Comparison of ENCODE assay signal across 8 cellular contexts in the genomic region with DNA sequence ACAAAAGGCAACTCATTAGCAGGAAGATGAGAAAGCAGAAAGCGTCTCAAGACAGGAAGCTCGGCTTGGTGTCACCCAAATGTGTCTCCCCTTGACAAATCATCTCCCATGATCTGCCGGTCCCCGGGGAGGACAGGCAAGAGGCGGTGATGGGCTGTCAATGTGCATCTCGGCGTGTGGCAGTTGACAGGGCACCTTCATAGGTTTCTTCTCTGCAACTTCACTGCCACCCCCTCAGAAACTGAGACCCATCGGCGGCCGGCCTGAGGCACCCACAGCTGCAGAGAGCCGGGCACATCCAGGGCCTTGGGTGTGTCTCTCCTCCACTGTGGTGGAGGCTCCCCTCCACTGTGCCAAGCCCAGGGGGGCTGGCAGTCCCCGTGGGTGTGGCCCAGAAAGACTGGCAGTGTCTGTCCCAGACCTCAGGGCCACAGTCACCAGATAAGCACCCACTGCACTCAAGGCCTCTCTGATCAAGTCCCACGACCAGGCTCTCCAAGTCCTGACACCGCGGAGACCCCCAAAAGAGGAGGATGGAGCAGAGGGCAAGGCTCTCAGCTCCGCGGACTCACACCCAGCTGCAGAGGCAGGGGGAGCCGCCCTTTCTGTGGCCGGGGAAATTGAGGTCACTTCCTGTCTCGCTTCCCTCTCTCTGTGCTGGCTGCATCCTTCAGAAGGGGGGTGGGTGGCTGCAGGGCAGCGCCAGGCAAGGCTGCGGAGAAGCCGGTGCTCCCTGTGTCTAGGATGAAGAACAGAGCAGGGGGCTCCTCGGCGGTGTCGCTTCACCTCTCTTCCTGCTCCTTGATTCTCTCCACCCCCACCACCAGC. TPM values are rescaled to one million over a fixed set of nuclear protein-coding genes. Genes with fewer than 3 reads are reported as not detected.
A peak's percentile ranks its signal among the peaks of the same experiment; 100 is the strongest.
DNase-seq lines count a peak whose midpoint lies in the region; ATAC-seq and TF ChIP-seq lines count a peak whose summit lies in the region.

No MANE protein-coding gene starts in this region.

- no peaks in the 10 kb centered on the region for H3K27me3 ChIP-seq in BLaER1 treated with 17β-estradiol and CSF1 and Interleukin-3, amounts not matched to agents 10 nM and 100 nM
- H3K27me3 ChIP-seq in esophagus muscularis mucosa, result no peaks in the 10 kb centered on the region

- peak overlapping the region; percentile 54 to 72 (median 64) for H3K4me3 ChIP-seq in BLaER1 treated with 17β-estradiol and CSF1 and Interleukin-3, amounts not matched to agents 10 nM and 100 nM
- peak overlapping the region; percentile 84 for H3K4me3 ChIP-seq in Jurkat, Clone E6-1 (ENCODE audit: low read length)
- H3K4me3 ChIP-seq in esophagus muscularis mucosa, result peak overlapping the region; percentile 37 to 53 (median 38)
- peak overlapping the region; percentile 27 to 40 (median 38) for H3K4me3 ChIP-seq in skin epidermis

- intact Hi-C loops in esophagus muscularis mucosa (cut with DNase I), result no loop called here

- no peaks in the 10 kb centered on the region for H4K20me1 ChIP-seq in BLaER1 treated with 17β-estradiol and CSF1 and Interleukin-3, amounts not matched to agents 10 nM and 100 nM

- H3K9me3 ChIP-seq in BLaER1 treated with 17β-estradiol and CSF1 and Interleukin-3, amounts not matched to agents 10 nM and 100 nM (replicated peaks in 1 of 11), result peaks cover 0 to 2% (median 0%) of the 10 kb centered on the region in 11 experiments; a peak in 1 of 22 replicates
- no peaks in the 10 kb centered on the region for H3K9me3 ChIP-seq in esophagus muscularis mucosa

- peak; percentile 96 for ATAC-seq in GM21360 (IDR thresholded peaks at IDR 0.05; ENCODE audit: unreplicated experiment)

- H3K36me3 ChIP-seq in BLaER1 treated with 17β-estradiol and CSF1 and Interleukin-3, amounts not matched to agents 10 nM and 100 nM, result no peaks in the 10 kb centered on the region
- H3K36me3 ChIP-seq in esophagus muscularis mucosa, result no peaks in the 10 kb centered on the region

- no peak for TF ChIP-seq EP300 in esophagus muscularis mucosa (IDR thresholded peaks at IDR 0.05)

- H3K9ac ChIP-seq in BLaER1 treated with 17β-estradiol and CSF1 and Interleukin-3, amounts not matched to agents 10 nM and 100 nM, result peak overlapping the region; percentile 85 to 95 (median 90)

- peaks cover 60 to 90% (median 81%) of the 10 kb centered on the region in 10 experiments for H3K4me1 ChIP-seq in BLaER1 treated with 17β-estradiol and CSF1 and Interleukin-3, amounts not matched to agents 10 nM and 100 nM
- H3K4me1 ChIP-seq in esophagus muscularis mucosa, result peaks cover 41 to 64% (median 55%) of the 10 kb centered on the region in 4 donors

- peak overlapping the region; percentile 86 to 100 (median 97) for H3K4me2 ChIP-seq in BLaER1 treated with 17β-estradiol and CSF1 and Interleukin-3, amounts not matched to agents 10 nM and 100 nM

- 70% methylated on average over 4 of the region's 26 CpGs for WGBS in esophagus muscularis mucosa

- no peak for TF ChIP-seq CTCF in esophagus muscularis mucosa (IDR thresholded peaks at IDR 0.05)

- no peak for TF ChIP-seq POLR2A in esophagus muscularis mucosa (IDR thresholded peaks at IDR 0.05; ENCODE audit: low read depth)

- peak; percentile 94 for DNase-seq in Jurkat, Clone E6-1 (ENCODE audit: low read depth, low spot score)
- peak; percentile 80 to 87 for DNase-seq in activated CD4-positive, alpha-beta T cell treated with anti-CD3 and anti-CD28 coated beads, Interleukin-2, amount 50 U/mL, for 48 hours
- no peak for DNase-seq in esophagus muscularis mucosa (ENCODE audit: extremely low spot score)
- no peak for DNase-seq in amniotic stem cell (lab: John Stamatoyannopoulos, UW)
- DNase-seq in NCI-H345 treated with DMSO at 0.1 percent for 48 hours (lab: John Stamatoyannopoulos, UW; ENCODE audit: unreplicated experiment), result no peak

- H3K27ac ChIP-seq in BLaER1 treated with 17β-estradiol and CSF1 and Interleukin-3, amounts not matched to agents 10 nM and 100 nM, result peak overlapping the region; percentile 93 to 99 (median 96)
- H3K27ac ChIP-seq in esophagus muscularis mucosa (replicated peaks in 1 of 4) (peak overlapping the region; percentile 59 to 73 (median 71)), skin epidermis (peak overlapping the region; percentile 32 to 99 (median 88))

RNA-seq across cellular contexts. Expression of gene LBR, which starts 39.6 kb away (rescaled TPM):
- polyA plus RNA-seq in Jurkat, Clone E6-1 (2012; ENCODE audit: insufficient read depth, insufficient read length), result 89.5 TPM
- 100 to 1,000 TPM in 1 of 4 donors, 10 to 100 TPM in 3; 82.3 to 157 (median 85.1) TPM for total RNA-seq in esophagus muscularis mucosa

Comparison
In these comparisons a context has a peak if more than half of its experiments do, and no peak if none do; other contexts are left out.
1. DNase-seq: peak in Jurkat, Clone E6-1 (single experiment) and activated CD4-positive, alpha-beta T cell treated with anti-CD3 and anti-CD28 coated beads, Interleukin-2, amount 50 U/mL, for 48 hours (2 of 2); none in esophagus muscularis mucosa (single experiment), amniotic stem cell (single experiment) and NCI-H345 treated with DMSO at 0.1 percent for 48 hours (single experiment).
2. Peak in every context shown above with its lines, with median percentiles within 50 percentile points of each other: H3K27ac ChIP-seq and H3K4me3 ChIP-seq.